Comparison of ENCODE assay signal across 8 cellular contexts in the genomic region with DNA sequence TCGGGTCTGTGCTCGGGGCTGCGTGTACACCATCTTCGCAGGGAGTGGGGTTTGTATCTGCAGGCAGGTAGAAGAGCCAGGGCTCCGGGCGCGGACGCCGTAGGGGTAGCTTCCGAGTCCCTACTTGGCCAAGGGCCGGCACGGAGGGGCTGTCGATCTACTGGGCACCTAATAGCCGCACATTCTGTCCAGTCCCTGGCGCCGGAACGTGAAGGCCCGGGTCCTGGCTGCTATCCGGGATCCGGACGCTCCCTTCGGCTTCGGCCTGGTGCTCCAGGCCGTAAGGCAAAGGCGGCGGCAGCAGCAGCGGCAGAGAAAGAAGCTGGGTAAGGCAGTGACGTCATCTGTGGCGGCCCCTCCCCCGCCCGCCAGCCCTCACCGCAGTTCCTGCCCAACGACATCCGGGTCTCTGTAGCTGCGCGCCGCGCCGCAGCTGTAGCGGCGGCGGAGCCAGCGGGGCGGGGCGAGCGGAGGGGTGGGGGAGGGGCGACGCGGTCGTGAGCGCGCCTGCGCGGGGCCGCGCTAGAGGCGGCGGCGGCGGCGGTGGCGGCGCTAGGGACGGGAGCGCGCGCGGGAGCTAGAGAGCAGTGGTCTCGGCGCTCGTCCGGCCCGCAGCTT. TPM values are rescaled to one million over a fixed set of nuclear protein-coding genes. Genes with fewer than 3 reads are reported as not detected.
DNase-seq lines count a peak whose midpoint lies in the region; ATAC-seq, FAIRE-seq and TF ChIP-seq lines count a peak whose summit lies in the region.

A gene (plus strand): TSS at position 525 of the 618 bp plus-strand sequence. CDS start 33,483 bp downstream, outside the sequence.

- TF ChIP-seq EP300 in tibial nerve (IDR thresholded peaks at IDR 0.05): peak; percentile 71 to 98

- H4K12ac ChIP-seq in trophoblast cell (ENCODE audit: low read depth, low read length): peak within 1 kb of the TSS; percentile 96

- peaks cover 8% of the 10 kb centered on the region for H3K79me2 ChIP-seq in trophoblast cell (ENCODE audit: control insufficient read depth, insufficient read depth, low read length, poor library complexity)

- peak within 1 kb of the TSS; percentile 96 for H3K4me2 ChIP-seq in trophoblast cell (ENCODE audit: low read length)

- H3K9me3 ChIP-seq in adipocyte (ENCODE audit: control insufficient read depth, low read length) (no peaks in the 10 kb centered on the region), trophoblast cell (ENCODE audit: insufficient read depth, low read depth, low read length) (no peaks in the 10 kb centered on the region), tibial nerve (no peaks in the 10 kb centered on the region)

- H3K79me1 ChIP-seq in trophoblast cell (ENCODE audit: low read length): peaks cover 12% of the 10 kb centered on the region

- WGBS in trophoblast cell (ENCODE audit: extremely low coverage, insufficient coverage, insufficient read length): no CpG with 5 or more reads among the region's 73 CpGs
- WGBS in tibial nerve, 2 donors: 0 to 1% methylated on average over 8 to 60 of the region's 73 CpGs

- TF ChIP-seq POLR2A in GM12891 (IDR thresholded peaks at IDR 0.05; ENCODE audit: low read depth, low read length): peak; percentile 87
- TF ChIP-seq POLR2A in tibial nerve (IDR thresholded peaks at IDR 0.05): peak; percentile 86 to 95

- peak within 1 kb of the TSS; percentile 75 for H3K4ac ChIP-seq in trophoblast cell (ENCODE audit: low read depth, low read length)

- peak within 1 kb of the TSS; percentile 96 for H3K14ac ChIP-seq in trophoblast cell (ENCODE audit: low read length)

- H4K8ac ChIP-seq in trophoblast cell (ENCODE audit: low read depth, low read length): peak within 1 kb of the TSS; percentile 97

- H4K91ac ChIP-seq in trophoblast cell (ENCODE audit: low read depth, low read length): peak within 1 kb of the TSS; percentile 96

- peak within 1 kb of the TSS; percentile 53 for H2BK12ac ChIP-seq in trophoblast cell (ENCODE audit: low read length)

- TF ChIP-seq CTCF in tibial nerve (IDR thresholded peaks at IDR 0.05): peak in 1 of 5 experiments; percentile 24

- H2AK5ac ChIP-seq in trophoblast cell (ENCODE audit: low read length): peak within 1 kb of the TSS; percentile 18

- intact Hi-C loops in cardiac septum (cut with DNase I): loop anchor here (2.0 kb wide), 1 partner anchor 156 kb away; no protein-coding TSS in a partner anchor

- H3K27ac ChIP-seq in trophoblast cell (ENCODE audit: low read depth, low read length) (peak within 1 kb of the TSS; percentile 97), tibial nerve (peak within 1 kb of the TSS; percentile 98 to 100 (median 99))

- H2BK5ac ChIP-seq in trophoblast cell (ENCODE audit: low read depth, low read length, poor library complexity): peak within 1 kb of the TSS; percentile 97

- peak within 1 kb of the TSS; percentile 97 for H3K9ac ChIP-seq in adipocyte (ENCODE audit: low read length)
- H3K9ac ChIP-seq in trophoblast cell (ENCODE audit: low read length): peak within 1 kb of the TSS; percentile 88

- H3K18ac ChIP-seq in trophoblast cell (ENCODE audit: low read length): peak within 1 kb of the TSS; percentile 99

- DNase-seq in GM12891 (ENCODE audit: insufficient read length, low spot score) (peak; percentile 83), NCI-H1436 treated with DMSO at 0.1 percent for 48 hours (lab: John Stamatoyannopoulos, UW) (peak; percentile 69), T follicular helper cell (ENCODE audit: low read depth) (peak; percentile 93), adipocyte (ENCODE audit: low read depth) (peak; percentile 96), cardiac septum (ENCODE audit: low spot score) (peak; percentile 98), trophoblast cell (peak; percentile 96 to 97), tibial nerve (ENCODE audit: low spot score in 2 of 2) (peak; percentile 88 to 91)

- H3K36me3 ChIP-seq in adipocyte (ENCODE audit: control insufficient read depth, insufficient read depth, low read length, severe bottlenecking) (no peaks in the 10 kb centered on the region), trophoblast cell (ENCODE audit: control insufficient read depth in 1 of 2, insufficient read depth in 2 of 2, low read length in 2 of 2) (no peaks in the 10 kb centered on the region), tibial nerve (no peaks in the 10 kb centered on the region)

- H3K27me3 ChIP-seq in adipocyte (replicated peaks; ENCODE audit: control insufficient read depth, insufficient read depth, low read length) (no peaks in the 10 kb centered on the region), trophoblast cell (ENCODE audit: insufficient read depth, low read length) (no peaks in the 10 kb centered on the region), tibial nerve (no peaks in the 10 kb centered on the region)

- H2AFZ ChIP-seq in trophoblast cell (ENCODE audit: insufficient read depth, low read length, poor library complexity): peak within 1 kb of the TSS; percentile 91

- H3K4me3 ChIP-seq in adipocyte (ENCODE audit: low read length) (peak within 1 kb of the TSS; percentile 96), trophoblast cell (ENCODE audit: low read depth, low read length) (peak within 1 kb of the TSS; percentile 79), tibial nerve (peak within 1 kb of the TSS; percentile 79 to 97 (median 89))

- peak; percentile 99 for FAIRE-seq in GM12891 (lab: Jason Lieb, UNC)

- ATAC-seq in HG02798 (IDR thresholded peaks at IDR 0.05; ENCODE audit: poor library complexity, unreplicated experiment): peak; percentile 75

- H3K23ac ChIP-seq in trophoblast cell (ENCODE audit: low read length): no peak within 1 kb of the TSS

- peaks cover 33% of the 10 kb centered on the region for H3K4me1 ChIP-seq in adipocyte (ENCODE audit: control insufficient read depth, insufficient read depth, low read length)
- peaks cover 0 to 4% of the 10 kb centered on the region in 2 experiments for H3K4me1 ChIP-seq in trophoblast cell (ENCODE audit: control insufficient read depth in 1 of 2, insufficient read depth in 2 of 2, low read length in 2 of 2)
- H3K4me1 ChIP-seq in tibial nerve: peaks cover 0 to 37% (median 21%) of the 10 kb centered on the region in 4 donors

- peak within 1 kb of the TSS; percentile 93 for H2BK120ac ChIP-seq in trophoblast cell (ENCODE audit: insufficient read depth, low read length, poor library complexity)

TF ChIP-seq in GM12891, 5 proteins besides CTCF, POLR2A, EP300 and RAD21:
- TF ChIP-seq TAF1 (IDR thresholded peaks at IDR 0.05; ENCODE audit: low read depth, low read length): peak; percentile 81
- TF ChIP-seq POLR2AphosphoS5 (IDR thresholded peaks at IDR 0.05; ENCODE audit: low read depth, low read length): peak; percentile 79
- no peak for TF ChIP-seq PAX5 (IDR thresholded peaks at IDR 0.05; ENCODE audit: insufficient read depth, low read length, severe bottlenecking)
- no peak for TF ChIP-seq SPI1 (IDR thresholded peaks at IDR 0.05; ENCODE audit: low read depth, low read length)
- TF ChIP-seq POU2F2 (IDR thresholded peaks at IDR 0.05; ENCODE audit: low read depth, low read length): no peak
TF ChIP-seq in GM12891: peak in this region for 2.

RNA-seq across cellular contexts. Expression of the gene that starts here (rescaled TPM):
- 40.1 TPM for polyA plus RNA-seq in GM12891 (2012; ENCODE audit: low read depth, missing spikeins)
- 88.5 TPM for total RNA-seq in cardiac septum
- polyA plus RNA-seq in trophoblast cell (2013): 26.0 and 27.2 TPM in 2 replicates
- total RNA-seq in tibial nerve: 10 to 100 TPM; 28.2 to 43.7 (median 40.4) TPM

Comparison
In these comparisons a context has a peak if more than half of its experiments do, and no peak if none do; other contexts are left out.
1. Peak in every context shown above with its lines: DNase-seq, ATAC-seq, H3K4me3 ChIP-seq and H3K27ac ChIP-seq.